ENCODE assay signal across 1 cellular context in the genomic region with DNA sequence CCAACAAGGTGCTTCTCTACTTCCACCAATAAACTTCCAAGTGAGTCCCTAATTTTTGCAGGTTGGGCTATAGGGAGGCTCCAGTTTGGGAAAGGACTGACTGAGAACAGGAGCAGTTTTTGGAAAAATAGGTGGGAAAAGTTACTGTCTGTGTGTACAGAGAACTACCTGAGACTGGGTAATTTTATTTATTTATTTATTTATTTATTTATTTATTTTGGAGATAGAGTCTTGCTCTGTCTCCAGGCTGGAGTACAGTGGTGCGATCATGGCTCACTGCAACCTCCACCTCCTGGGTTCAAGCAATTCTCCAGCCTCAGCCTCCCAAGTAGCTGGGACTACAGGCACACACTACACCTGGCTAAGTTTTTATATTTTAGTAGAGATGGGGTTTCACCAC. TPM values are rescaled to one million over a fixed set of nuclear protein-coding genes. Genes with fewer than 3 reads are reported as not detected.
"Had no signal": no experiment of that assay in that cellular context is flagged by ENCODE, and none has a peak within 500 bp of the region (broad histone marks: within the 10 kb centered on the region; RNA-seq: fewer than 3 reads in every experiment).

No MANE protein-coding gene starts in this region.

RNA-seq across cellular contexts. Expression of a gene that starts 11.2 kb away (rescaled TPM):
- total RNA-seq: HepG2 had no signal
